Comparison of ENCODE assay signal across 16 cellular contexts in the genomic region with DNA sequence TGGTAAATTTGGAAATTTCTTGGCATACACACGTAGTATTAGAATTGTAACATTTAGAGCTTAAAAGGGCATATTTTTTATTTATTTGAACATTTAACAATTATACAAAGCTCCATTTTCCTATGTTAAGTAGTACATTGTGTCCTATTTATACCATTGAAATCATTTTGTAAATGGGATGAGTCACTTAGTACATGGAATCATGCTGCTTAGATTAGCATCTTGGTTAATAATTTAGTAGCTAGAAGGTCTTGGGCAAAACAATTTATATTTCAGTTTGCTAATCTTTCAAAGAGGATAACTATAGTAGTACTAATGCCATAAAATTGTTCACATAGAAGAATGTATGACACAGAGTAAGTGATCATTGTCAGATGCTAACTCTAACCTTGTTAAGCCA.
DNase-seq lines count a peak whose midpoint lies in the region; ATAC-seq and TF ChIP-seq lines count a peak whose summit lies in the region.
"Had no signal": no experiment of that assay in that cellular context is flagged by ENCODE, and none has a peak within 500 bp of the region (broad histone marks: within the 10 kb centered on the region; RNA-seq: fewer than 3 reads in every experiment).

No MANE protein-coding gene starts in this region.

- no peak overlapping the region for H3K9ac ChIP-seq in SK-N-SH

- intact Hi-C loops in PC-9 (cut with micrococcal nuclease; ENCODE audit: unreplicated experiment), result no loop called here
- intact Hi-C loops in ovary (cut with DNase I), result no loop called here

- H3K9me3 ChIP-seq in SK-N-SH (no peaks in the 10 kb centered on the region), PC-9 (ENCODE audit: insufficient read depth, low read depth) (no peaks in the 10 kb centered on the region), ovary (peaks cover 0 to 3% of the 10 kb centered on the region in 2 donors)
- H3K9me3 ChIP-seq in CD8-positive, alpha-beta memory T cell (ENCODE audit: low read length), result no peaks in the 10 kb centered on the region

- H3K27me3 Mint-ChIP-seq in CD8-positive, alpha-beta memory T cell, result no peaks in the 10 kb centered on the region

- H3K4me3 Mint-ChIP-seq in CD8-positive, alpha-beta memory T cell, result no peak overlapping the region
- H3K4me3 Mint-ChIP-seq: CD14-positive monocyte; CD8-positive, alpha-beta T cell had no signal

- H3K9me3 Mint-ChIP-seq in CD8-positive, alpha-beta memory T cell, result peaks cover 6 to 52% (median 22%) of the 10 kb centered on the region in 5 donors

- H3K9me2 ChIP-seq in SK-N-SH (no peaks in the 10 kb centered on the region), PC-9 (ENCODE audit: insufficient read depth) (no peaks in the 10 kb centered on the region)

- no peak for TF ChIP-seq EP300 in SK-N-SH (IDR thresholded peaks at IDR 0.05; ENCODE audit: borderline replicate concordance in 1 of 2, low read depth in 1 of 2, low read length in 1 of 2)
- TF ChIP-seq EP300 in ovary (IDR thresholded peaks at IDR 0.05), result no peak

- H3K4me2 ChIP-seq in SK-N-SH (no peak overlapping the region), PC-9 (no peak overlapping the region)

- ATAC-seq in SK-N-SH treated with all-trans-retinoic acid at 6 μM for 48 hours, result peak; percentile 45; the same call in 1 of the 3 replicates
- ATAC-seq in HG02571 (IDR thresholded peaks at IDR 0.05; ENCODE audit: unreplicated experiment), result no peak
- ATAC-seq: CD8-positive, alpha-beta T cell; HCT116; HepG2 had no signal

- H3F3A ChIP-seq in SK-N-SH (replicated peaks; ENCODE audit: insufficient read depth) (no peaks in the 10 kb centered on the region), PC-9 (ENCODE audit: insufficient read depth, low read depth) (no peaks in the 10 kb centered on the region)

- H4K20me1 ChIP-seq in SK-N-SH (ENCODE audit: insufficient read depth), result no peaks in the 10 kb centered on the region
- no peaks in the 10 kb centered on the region for H4K20me1 ChIP-seq in PC-9 (ENCODE audit: insufficient read depth)

- no TSS peak for BruUV-seq in PC-9 (replicated peaks; lab: Mats Ljungman, UMichigan)

- H3K4me1 ChIP-seq in SK-N-SH (ENCODE audit: control insufficient read depth in 1 of 2, insufficient read depth in 2 of 2, low read depth in 1 of 2, low read length in 1 of 2), result no peaks in the 10 kb centered on the region; a peak in 1 of 4 replicates
- no peaks in the 10 kb centered on the region for H3K4me1 ChIP-seq in PC-9 (replicated peaks; ENCODE audit: insufficient read depth)
- H3K4me1 ChIP-seq in CD8-positive, alpha-beta memory T cell (ENCODE audit: insufficient read depth, low read length), result no peaks in the 10 kb centered on the region
- no peaks in the 10 kb centered on the region for H3K4me1 ChIP-seq in ovary (ENCODE audit: insufficient read depth)
- H3K4me1 ChIP-seq: Caco-2 had no signal

- no peak for DNase-seq in SK-N-SH
- no peak for DNase-seq in PC-9
- peak; percentile 37 for DNase-seq in fibroblast of mammary gland (ENCODE audit: low read depth)
- peak; percentile 7 for DNase-seq in renal cortical epithelial cell (ENCODE audit: low read depth)
- DNase-seq in CD8-positive, alpha-beta memory T cell, result no peak
- DNase-seq in ovary, result no peak
- DNase-seq: Caco-2; CD8-positive, alpha-beta T cell; DND-41; GF-D8 had no signal

- no peak overlapping the region for H3K27ac Mint-ChIP-seq in CD8-positive, alpha-beta memory T cell
- H3K27ac Mint-ChIP-seq: CD14-positive monocyte; CD8-positive, alpha-beta T cell had no signal

- no peak for TF ChIP-seq POLR2A in ovary (IDR thresholded peaks at IDR 0.05)

- no peak for TF ChIP-seq RAD21 in SK-N-SH (IDR thresholded peaks at IDR 0.05; ENCODE audit: low read length)

- WGBS in SK-N-SH (ENCODE audit: low lambda C conversion rate), result 37% methylated on average over 1 of the region's 1 CpG
- 71 to 76% (median 72%) methylated on average over 1 of the region's 1 CpG for WGBS in ovary, 3 donors

- no peaks in the 10 kb centered on the region for H3K36me3 ChIP-seq in SK-N-SH (replicated peaks in 1 of 2; ENCODE audit: control insufficient read depth in 1 of 2, insufficient read depth in 2 of 2, low read length in 1 of 2)
- H3K36me3 ChIP-seq in PC-9 (ENCODE audit: low read depth), result no peaks in the 10 kb centered on the region
- H3K36me3 ChIP-seq in CD8-positive, alpha-beta memory T cell (ENCODE audit: insufficient read depth, low read length), result no peaks in the 10 kb centered on the region
- no peaks in the 10 kb centered on the region for H3K36me3 ChIP-seq in ovary

- CTCF ChIA-PET in SK-N-SH (lab: Yijun Ruan, JAX), result no interaction called here
- CTCF ChIA-PET in PC-9 (lab: Charles Lee), result no interaction called here
- CTCF ChIA-PET in CD8-positive, alpha-beta memory T cell (lab: Charles Lee), result no interaction called here

- no peaks in the 10 kb centered on the region for H3K79me2 ChIP-seq in SK-N-SH (ENCODE audit: insufficient read depth)
- no peaks in the 10 kb centered on the region for H3K79me2 ChIP-seq in PC-9 (ENCODE audit: low read depth)

- no peaks in the 10 kb centered on the region for H3K4me1 Mint-ChIP-seq in CD8-positive, alpha-beta memory T cell
- H3K4me1 Mint-ChIP-seq: CD14-positive monocyte had no signal

- H3K27ac ChIP-seq in SK-N-SH (ENCODE audit: low read depth in 2 of 2, low read length in 1 of 2) (no peak overlapping the region), PC-9 (no peak overlapping the region), ovary (no peak overlapping the region)
- no peak overlapping the region for H3K27ac ChIP-seq in CD8-positive, alpha-beta memory T cell (ENCODE audit: low read depth, low read length)
- H3K27ac ChIP-seq: 22Rv1 had no signal

- POLR2A ChIA-PET in SK-N-SH (lab: Yijun Ruan, JAX) (no interaction called here), PC-9 (lab: Charles Lee; ENCODE audit: unreplicated experiment) (no interaction called here)
- POLR2A ChIA-PET in CD8-positive, alpha-beta memory T cell (lab: Charles Lee), result no interaction called here

- peaks cover 0 to 14% (median 2%) of the 10 kb centered on the region in 3 donors for H3K36me3 Mint-ChIP-seq in CD8-positive, alpha-beta memory T cell
- H3K36me3 Mint-ChIP-seq: CD14-positive monocyte; CD8-positive, alpha-beta T cell had no signal

- no peak overlapping the region for H3K4me3 ChIP-seq in SK-N-SH (ENCODE audit: low read depth in 2 of 2, low read length in 1 of 2)
- H3K4me3 ChIP-seq in PC-9, result no peak overlapping the region
- H3K4me3 ChIP-seq in fibroblast of mammary gland (ENCODE audit: control insufficient read depth, low read depth, low read length), result no peak overlapping the region
- H3K4me3 ChIP-seq in CD8-positive, alpha-beta memory T cell (ENCODE audit: low read length), result no peak overlapping the region
- no peak overlapping the region for H3K4me3 ChIP-seq in ovary

- H3K27me3 ChIP-seq in SK-N-SH (ENCODE audit: insufficient read depth) (no peaks in the 10 kb centered on the region), PC-9 (ENCODE audit: insufficient read depth, low read depth) (no peaks in the 10 kb centered on the region), ovary (no peaks in the 10 kb centered on the region)
- no peaks in the 10 kb centered on the region for H3K27me3 ChIP-seq in CD8-positive, alpha-beta memory T cell (ENCODE audit: insufficient read depth, low read length, poor library complexity, severe bottlenecking)

- TF ChIP-seq CTCF in SK-N-SH (IDR thresholded peaks at IDR 0.05), result no peak
- TF ChIP-seq CTCF in PC-9 (conservative IDR thresholded peaks at IDR 0.05), result no peak
- no peak for TF ChIP-seq CTCF in fibroblast of mammary gland (conservative IDR thresholded peaks at IDR 0.05; ENCODE audit: control insufficient read depth, insufficient read depth, low read depth, low read length)
- no peak for TF ChIP-seq CTCF in ovary (IDR thresholded peaks at IDR 0.05)

- H2AFZ ChIP-seq in SK-N-SH (ENCODE audit: low read depth) (no peak overlapping the region), PC-9 (0 out of 2 replicates have a peak overlapping the region, but pooled peaks have one; percentile 12)

TF ChIP-seq in SK-N-SH treated with all-trans-retinoic acid at 6 μM for 48 hours, 23 proteins besides CTCF, POLR2A, EP300 and RAD21 (continues in another document):
- TF ChIP-seq, protein P1, sequence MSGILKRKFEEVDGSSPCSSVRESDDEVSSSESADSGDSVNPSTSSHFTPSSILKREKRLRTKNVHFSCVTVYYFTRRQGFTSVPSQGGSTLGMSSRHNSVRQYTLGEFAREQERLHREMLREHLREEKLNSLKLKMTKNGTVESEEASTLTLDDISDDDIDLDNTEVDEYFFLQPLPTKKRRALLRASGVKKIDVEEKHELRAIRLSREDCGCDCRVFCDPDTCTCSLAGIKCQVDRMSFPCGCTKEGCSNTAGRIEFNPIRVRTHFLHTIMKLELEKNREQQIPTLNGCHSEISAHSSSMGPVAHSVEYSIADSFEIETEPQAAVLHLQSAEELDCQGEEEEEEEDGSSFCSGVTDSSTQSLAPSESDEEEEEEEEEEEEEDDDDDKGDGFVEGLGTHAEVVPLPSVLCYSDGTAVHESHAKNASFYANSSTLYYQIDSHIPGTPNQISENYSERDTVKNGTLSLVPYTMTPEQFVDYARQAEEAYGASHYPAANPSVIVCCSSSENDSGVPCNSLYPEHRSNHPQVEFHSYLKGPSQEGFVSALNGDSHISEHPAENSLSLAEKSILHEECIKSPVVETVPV (CRISPR knock-in tag; IDR thresholded peaks at IDR 0.05), result no peak
- no peak for TF ChIP-seq GLIS3 (CRISPR knock-in tag; IDR thresholded peaks at IDR 0.05)
- no peak for TF ChIP-seq TOX (CRISPR knock-in tag; IDR thresholded peaks at IDR 0.05; ENCODE audit: borderline replicate concordance)
- no peak for TF ChIP-seq CSDC2 (CRISPR knock-in tag; IDR thresholded peaks at IDR 0.05)
- TF ChIP-seq ZC3H10 (CRISPR knock-in tag; IDR thresholded peaks at IDR 0.05), result no peak
- no peak for TF ChIP-seq SNAI2 (CRISPR knock-in tag; IDR thresholded peaks at IDR 0.05)

TF ChIP-seq in SK-N-SH, 30 proteins besides CTCF, POLR2A, EP300 and RAD21 (continues in another document):
- TF ChIP-seq, protein P2, sequence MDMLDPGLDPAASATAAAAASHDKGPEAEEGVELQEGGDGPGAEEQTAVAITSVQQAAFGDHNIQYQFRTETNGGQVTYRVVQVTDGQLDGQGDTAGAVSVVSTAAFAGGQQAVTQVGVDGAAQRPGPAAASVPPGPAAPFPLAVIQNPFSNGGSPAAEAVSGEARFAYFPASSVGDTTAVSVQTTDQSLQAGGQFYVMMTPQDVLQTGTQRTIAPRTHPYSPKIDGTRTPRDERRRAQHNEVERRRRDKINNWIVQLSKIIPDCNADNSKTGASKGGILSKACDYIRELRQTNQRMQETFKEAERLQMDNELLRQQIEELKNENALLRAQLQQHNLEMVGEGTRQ (IDR thresholded peaks at IDR 0.05; ENCODE audit: borderline replicate concordance, low read depth, low read length), result no peak
- no peak for TF ChIP-seq SMC3 (IDR thresholded peaks at IDR 0.05; ENCODE audit: low read depth, low read length)
- TF ChIP-seq ELF1 (IDR thresholded peaks at IDR 0.05), result no peak
- TF ChIP-seq TAF1 (IDR thresholded peaks at IDR 0.05; ENCODE audit: borderline replicate concordance, low read depth, low read length), result no peak
- no peak for TF ChIP-seq RFX5 (IDR thresholded peaks at IDR 0.05; ENCODE audit: low read length)

Comparison
In these comparisons a context has a peak if more than half of its experiments do, and no peak if none do; other contexts are left out.
1. DNase-seq: peak in fibroblast of mammary gland (single experiment) and renal cortical epithelial cell (single experiment); none in SK-N-SH (single experiment), PC-9 (0 of 2), CD8-positive, alpha-beta memory T cell (0 of 5) and ovary (0 of 5).